In genomic region chr10:117327262-117327661, GRCh38 we compare ENCODE assay signal across 1 cellular context.
TF ChIP-seq lines count a peak whose summit lies in the region.

No MANE protein-coding gene starts in this region.

TF ChIP-seq in GM23338, 12 proteins besides CTCF, POLR2A, EP300 and RAD21 (continued from another document):
- TF ChIP-seq ZNF462 (CRISPR knock-in tag; IDR thresholded peaks at IDR 0.05) (no peak), JUNB (IDR thresholded peaks at IDR 0.05; ENCODE audit: unreplicated experiment) (no peak), EZH2phosphoT487 (IDR thresholded peaks at IDR 0.05; ENCODE audit: unreplicated experiment) (no peak), REST (IDR thresholded peaks at IDR 0.05; ENCODE audit: unreplicated experiment) (no peak), EZH2 (IDR thresholded peaks at IDR 0.05; ENCODE audit: low read depth, unreplicated experiment) (no peak), NANOG (IDR thresholded peaks at IDR 0.05; ENCODE audit: borderline replicate concordance) (no peak)
